ENCODE assay signal across 23 cellular contexts in the genomic region with DNA sequence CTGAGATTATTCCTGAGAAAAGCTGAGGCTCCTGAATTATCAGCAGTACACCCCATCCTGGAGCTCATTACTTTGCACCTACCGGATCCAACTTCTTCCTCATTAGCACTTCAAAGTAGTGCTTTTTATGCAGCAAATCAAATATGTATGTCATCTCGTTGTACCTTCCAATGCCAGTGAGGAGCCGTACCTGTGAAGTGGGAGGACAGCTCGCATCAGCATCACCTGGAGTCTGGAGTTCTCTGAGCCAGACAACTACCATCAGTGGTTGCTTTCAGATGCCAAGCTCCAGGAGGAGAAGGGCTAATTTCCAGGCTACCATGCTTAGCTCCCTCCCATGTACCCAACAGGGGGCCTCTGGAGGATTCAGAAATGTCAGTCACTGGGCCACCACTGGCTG.
"Had no signal": no experiment of that assay in that cellular context is flagged by ENCODE, and none has a peak within 500 bp of the region (broad histone marks: within the 10 kb centered on the region; RNA-seq: fewer than 3 reads in every experiment).

No MANE protein-coding gene starts in this region.

- H3K4me2 ChIP-seq: neural progenitor cell had no signal

- H3K27ac Mint-ChIP-seq: activated naive CD4-positive, alpha-beta T cell treated with anti-CD3 and anti-CD28 coated beads for 36 hours; activated T-cell treated with anti-CD3 and anti-CD28 coated beads, Interleukin-2, amount 50 U/mL, for 72 hours; neural progenitor cell had no signal

- H3K4me1 Mint-ChIP-seq: natural killer cell, neural progenitor cell had no signal

- H3K9ac ChIP-seq: neural progenitor cell, parathyroid adenoma had no signal

- ATAC-seq: activated T-cell treated with anti-CD3 and anti-CD28 coated beads, Interleukin-2, amount 50 U/mL, for 72 hours; gastroesophageal sphincter; natural killer cell; right cardiac atrium; upper lobe of right lung had no signal

- H3K9me3 ChIP-seq: gastroesophageal sphincter, suprapubic skin, upper lobe of right lung had no signal

- H3K4me3 Mint-ChIP-seq: activated naive CD4-positive, alpha-beta T cell treated with anti-CD3 and anti-CD28 coated beads for 36 hours; activated T-cell treated with anti-CD3 and anti-CD28 coated beads, Interleukin-2, amount 50 U/mL, for 72 hours; natural killer cell; neural progenitor cell had no signal

- H2AFZ ChIP-seq: neural progenitor cell, parathyroid adenoma had no signal

- H3K27ac ChIP-seq: neural progenitor cell, parathyroid adenoma, suprapubic skin, tibial artery, upper lobe of right lung, VCaP had no signal

- H3K9me3 Mint-ChIP-seq: natural killer cell had no signal

- H3K4me3 ChIP-seq: gastroesophageal sphincter, neural progenitor cell, suprapubic skin, tibial artery, upper lobe of right lung had no signal

- H3K27me3 ChIP-seq: gastroesophageal sphincter, neural progenitor cell, suprapubic skin, tibial artery, upper lobe of right lung had no signal

- H3K79me2 ChIP-seq: parathyroid adenoma had no signal

- H3K4me1 ChIP-seq: gastroesophageal sphincter, neural progenitor cell, parathyroid adenoma, suprapubic skin, tibial artery, upper lobe of right lung had no signal

- DNase-seq: activated CD4-positive, alpha-beta T cell treated with anti-CD3 and anti-CD28 coated beads for 4 hours; activated effector memory CD4-positive, alpha-beta T cell treated with Interleukin-2 at 50 U/mL for 16 hours; activated naive CD4-positive, alpha-beta T cell treated with anti-CD3 and anti-CD28 coated beads for 36 hours; activated T-cell treated with anti-CD3 and anti-CD28 coated beads, Interleukin-2, amount 50 U/mL, for 72 hours; amygdala; cortex of kidney; hippocampal formation; left cardiac atrium; midbrain; natural killer cell; occipital lobe; right cardiac atrium; stimulated activated CD4-positive, alpha-beta T cell treated with anti-CD3 and anti-CD28 coated beads, Interleukin-15, amount 100 ng/mL, for 24 hours; stimulated activated CD4-positive, alpha-beta T cell treated with anti-CD3 and anti-CD28 coated beads, Interleukin-2, amount 100 ng/mL, for 24 hours; stimulated activated naive CD4-positive, alpha-beta T cell; T-helper 1 cell; tibial artery; upper lobe of right lung had no signal
